Comparison of ENCODE assay signal across 13 cellular contexts in genomic region chr6:27281105-27281539, GRCh38. TPM values are rescaled to one million over a fixed set of nuclear protein-coding genes. Genes with fewer than 3 reads are reported as not detected.
DNase-seq lines count a peak whose midpoint lies in the region; ATAC-seq, FAIRE-seq and TF ChIP-seq lines count a peak whose summit lies in the region.
"Had no signal": no experiment of that assay in that cellular context is flagged by ENCODE, and none has a peak within 500 bp of the region (broad histone marks: within the 10 kb centered on the region; RNA-seq: fewer than 3 reads in every experiment).

No MANE protein-coding gene starts in this region.

- no TSS peak for BruUV-seq in HepG2 (replicated peaks; lab: Mats Ljungman, UMichigan)

- CTCF ChIA-PET in HepG2 (lab: Yijun Ruan, JAX; ENCODE audit: low intra/inter-chr PET ratio, low total read pairs) = no interaction called here

- DNase-seq in HepG2 (ENCODE audit: low spot score) = no peak
- no peak for DNase-seq in right lobe of liver
- peak; percentile 8 for DNase-seq in RCC 7860 (ENCODE audit: low spot score)
- no peak for DNase-seq in hepatocyte (ENCODE audit: low spot score)
- DNase-seq in colonic mucosa = no peak
- no peak for DNase-seq in hepatic stellate cell (ENCODE audit: low spot score)
- no peak for DNase-seq in KG1 (lab: John Stamatoyannopoulos, UW)
- DNase-seq: activated CD4-positive, alpha-beta T cell treated with anti-CD3 and anti-CD28 coated beads, Interleukin-2, amount 50 U/mL, for 1 hour; activated naive CD8-positive, alpha-beta T cell treated with anti-CD3 and anti-CD28 coated beads, Interleukin-2, amount 10 ng/mL, durations not matched to agents 7 days and 5 days; pancreas had no signal

- H3K27me3 ChIP-seq in HepG2 (ENCODE audit: control insufficient read depth in 1 of 2, insufficient read depth in 2 of 2, low read length in 2 of 2) = peaks cover 0 to 28% of the 10 kb centered on the region in 2 experiments; a peak in 2 of 5 replicates
- peaks cover 4 to 41% of the 10 kb centered on the region in 2 donors for H3K27me3 ChIP-seq in right lobe of liver
- H3K27me3 ChIP-seq in hepatocyte = peaks cover under 1% of the 10 kb centered on the region
- peaks cover 40% of the 10 kb centered on the region for H3K27me3 ChIP-seq in colonic mucosa

- in situ Hi-C loops in HepG2 (cut with HindIII; ENCODE audit: extremely low pct_ligation_motif_present, low pct_unique_long_range_greater_than_20kb) = no loop called here

- TF ChIP-seq POLR2A in HepG2 (IDR thresholded peaks at IDR 0.05; ENCODE audit: insufficient read depth in 1 of 2, low read depth in 2 of 2, low read length in 2 of 2) (no peak), right lobe of liver (IDR thresholded peaks at IDR 0.05) (no peak)

- H4K20me1 ChIP-seq in HepG2 (ENCODE audit: insufficient read depth, low read length) (no peaks in the 10 kb centered on the region), hepatocyte (ENCODE audit: insufficient read depth, poor library complexity, severe bottlenecking) (no peaks in the 10 kb centered on the region)

- ATAC-seq in HepG2 (no peak; the same call in 2 of the 3 replicates), right lobe of liver (no peak), GM21825 (IDR thresholded peaks at IDR 0.05; ENCODE audit: unreplicated experiment) (no peak)

- H3K9me2 ChIP-seq in hepatocyte (replicated peaks; ENCODE audit: insufficient read depth) = no peaks in the 10 kb centered on the region

- POLR2A ChIA-PET in HepG2 (lab: Yijun Ruan, JAX) = no interaction called here

- H2AFZ ChIP-seq in HepG2 (ENCODE audit: low read length) = no peak overlapping the region
- peak overlapping the region; percentile 64 for H2AFZ ChIP-seq in hepatocyte

- H3K4me1 ChIP-seq in HepG2 (ENCODE audit: insufficient read depth, low read length) = peaks cover 24% of the 10 kb centered on the region
- no peaks in the 10 kb centered on the region for H3K4me1 ChIP-seq in right lobe of liver
- H3K4me1 ChIP-seq in hepatocyte (ENCODE audit: insufficient read depth) = no peaks in the 10 kb centered on the region
- no peaks in the 10 kb centered on the region for H3K4me1 ChIP-seq in colonic mucosa
- H3K4me1 ChIP-seq: pancreas had no signal

- FAIRE-seq in HepG2 (lab: Jason Lieb, UNC) (peak; percentile 4), RCC 7860 (lab: Jason Lieb, UNC) (no peak)
- FAIRE-seq: islet of Langerhans had no signal

- intact Hi-C loops in HepG2 (cut with micrococcal nuclease; ENCODE audit: unreplicated experiment) (no loop called here), right lobe of liver (cut with DNase I) (no loop called here), colonic mucosa (cut with DNase I) (no loop called here)

- WGBS in HepG2 (ENCODE audit: low lambda C conversion rate) = 5% methylated on average over 13 of the region's 13 CpGs
- WGBS in right lobe of liver (ENCODE audit: insufficient coverage, low coverage, low lambda C conversion rate, missing lambda C conversion rate) = 4% methylated on average over 13 of the region's 13 CpGs
- 6% methylated on average over 10 of the region's 13 CpGs for WGBS in hepatocyte (ENCODE audit: low lambda C conversion rate, missing lambda C conversion rate)

- TF ChIP-seq EP300 in HepG2 (IDR thresholded peaks at IDR 0.05; ENCODE audit: low read depth in 2 of 2, low read length in 2 of 2) = no peak
- no peak for TF ChIP-seq EP300 in HepG2 (CRISPR knock-in tag; IDR thresholded peaks at IDR 0.05; ENCODE audit: borderline replicate concordance)

- H3K79me2 ChIP-seq in HepG2 (ENCODE audit: insufficient read depth, low read length) (no peaks in the 10 kb centered on the region), hepatocyte (no peaks in the 10 kb centered on the region)

- TF ChIP-seq CTCF in HepG2 (CRISPR knock-in tag; IDR thresholded peaks at IDR 0.05) (no peak), right lobe of liver (IDR thresholded peaks at IDR 0.05) (no peak), hepatocyte (IDR thresholded peaks at IDR 0.05; ENCODE audit: poor library complexity) (no peak), colonic mucosa (IDR thresholded peaks at IDR 0.05) (no peak)

- peak overlapping the region; percentile 53 to 80 (median 71) for H3K4me3 ChIP-seq in HepG2 (replicated peaks in 1 of 3; ENCODE audit: insufficient read depth in 1 of 3, low read depth in 2 of 3, low read length in 3 of 3)
- H3K4me3 ChIP-seq in right lobe of liver = no peak overlapping the region
- H3K4me3 ChIP-seq in hepatocyte = peak overlapping the region; percentile 37
- no peak overlapping the region for H3K4me3 ChIP-seq in colonic mucosa
- H3K4me3 ChIP-seq: pancreas had no signal

- H3K9ac ChIP-seq in HepG2 (ENCODE audit: insufficient read depth, low read depth, low read length) (no peak overlapping the region), colonic mucosa (ENCODE audit: low read depth in 2 of 2, low read length in 2 of 2) (no peak overlapping the region)

- no peaks in the 10 kb centered on the region for H3K9me3 ChIP-seq in HepG2 (ENCODE audit: low read length)
- no peaks in the 10 kb centered on the region for H3K9me3 ChIP-seq in right lobe of liver
- no peaks in the 10 kb centered on the region for H3K9me3 ChIP-seq in hepatocyte (ENCODE audit: low read depth)
- no peaks in the 10 kb centered on the region for H3K9me3 ChIP-seq in colonic mucosa
- H3K9me3 ChIP-seq: pancreas had no signal

- H3K36me3 ChIP-seq in HepG2 (replicated peaks in 1 of 2; ENCODE audit: control insufficient read depth in 1 of 2, insufficient read depth in 2 of 2, low read length in 2 of 2) (no peaks in the 10 kb centered on the region), right lobe of liver (no peaks in the 10 kb centered on the region), hepatocyte (replicated peaks; ENCODE audit: insufficient read depth, low read depth) (no peaks in the 10 kb centered on the region), colonic mucosa (no peaks in the 10 kb centered on the region)
- H3K36me3 ChIP-seq: pancreas had no signal

- no peak for TF ChIP-seq RAD21 in HepG2 (CRISPR knock-in tag; IDR thresholded peaks at IDR 0.05)

- H3K27ac ChIP-seq in HepG2 (ENCODE audit: extremely low read length, insufficient read depth, low read length) (no peak overlapping the region), right lobe of liver (no peak overlapping the region), hepatocyte (no peak overlapping the region), colonic mucosa (no peak overlapping the region)
- H3K27ac ChIP-seq: pancreas had no signal

- H3K4me2 ChIP-seq in HepG2 (ENCODE audit: low read depth, low read length) (peak overlapping the region; percentile 90), hepatocyte (peak overlapping the region; percentile 78)

RNA-seq across cellular contexts. Expression of gene POM121L2, which starts 31.0 kb away (rescaled TPM):
- total RNA-seq in HepG2 (2016; rRNA removed; fragmentation: Illumina TruSeq; extraction: Trizol) (not detected in 2 replicates), right lobe of liver (not detected), hepatocyte (0.04 TPM in 1 of 2 replicates, not detected in the other), colonic mucosa (under 1 TPM; 0.07 to 0.13 TPM)
- total RNA-seq in HepG2 (2016; cell fraction: cytosol; rRNA removed; fragmentation: Illumina TruSeq; extraction: Trizol; ENCODE audit: low read depth) = not detected in 2 replicates
- total RNA-seq in HepG2 (2016; cell fraction: insoluble cytoplasmic fraction; rRNA removed; fragmentation: Illumina TruSeq; extraction: Trizol) = not detected in 2 replicates
- not detected in 2 replicates for total RNA-seq in HepG2 (2016; cell fraction: membrane; rRNA removed; fragmentation: Illumina TruSeq; extraction: Trizol)
- total RNA-seq in HepG2 (2016; cell fraction: nucleus; rRNA removed; fragmentation: Illumina TruSeq; extraction: Trizol) = not detected in 2 replicates
- polyA plus RNA-seq in HepG2 (2011; rRNA removed) (0.01 TPM in 1 of 2 replicates, not detected in the other), hepatocyte (not detected in 2 replicates)
- polyA plus RNA-seq in HepG2 (2011; cell fraction: cytosol; rRNA removed) = not detected in 2 replicates
- not detected in 2 replicates for polyA plus RNA-seq in HepG2 (2011; cell fraction: nucleus; rRNA removed)
- polyA plus RNA-seq in HepG2 (2012) = not detected in 2 replicates
- polyA plus RNA-seq in HepG2 (2016; cell fraction: cytosol; fragmentation: Illumina TruSeq; extraction: Trizol; ENCODE audit: low read depth) = not detected in 2 replicates
- not detected in 2 replicates for polyA plus RNA-seq in HepG2 (2016; cell fraction: insoluble cytoplasmic fraction; fragmentation: Illumina TruSeq; extraction: Trizol; ENCODE audit: low read depth)
- polyA plus RNA-seq in HepG2 (2016; cell fraction: membrane; fragmentation: Illumina TruSeq; extraction: Trizol; ENCODE audit: low read depth) = not detected in 2 replicates
- not detected in 2 replicates for polyA plus RNA-seq in HepG2 (2016; cell fraction: nucleus; fragmentation: Illumina TruSeq; extraction: Trizol; ENCODE audit: insufficient read depth, low read depth)
- polyA minus RNA-seq in HepG2 (2011; rRNA and poly(A)+ RNA removed; ENCODE audit: low replicate concordance) = not detected in 2 replicates
- not detected in 2 replicates for polyA minus RNA-seq in HepG2 (2011; cell fraction: cytosol; rRNA and poly(A)+ RNA removed)
- not detected in 2 replicates for polyA minus RNA-seq in HepG2 (2011; cell fraction: nucleus; rRNA and poly(A)+ RNA removed)
- total RNA-seq: activated naive CD8-positive, alpha-beta T cell treated with anti-CD3 and anti-CD28 coated beads, Interleukin-2, amount 10 ng/mL, durations not matched to agents 7 days and 5 days; temporal lobe had no signal

RNA-seq across cellular contexts. Expression of gene PRSS16, which starts 33.6 kb away (rescaled TPM):
- not detected in 2 replicates for total RNA-seq in HepG2 (2016; rRNA removed; fragmentation: Illumina TruSeq; extraction: Trizol)
- not detected in 2 replicates for total RNA-seq in HepG2 (2016; cell fraction: cytosol; rRNA removed; fragmentation: Illumina TruSeq; extraction: Trizol; ENCODE audit: low read depth)
- not detected in 2 replicates for total RNA-seq in HepG2 (2016; cell fraction: insoluble cytoplasmic fraction; rRNA removed; fragmentation: Illumina TruSeq; extraction: Trizol)
- total RNA-seq in HepG2 (2016; cell fraction: membrane; rRNA removed; fragmentation: Illumina TruSeq; extraction: Trizol) = not detected in 2 replicates
- not detected in 2 replicates for total RNA-seq in HepG2 (2016; cell fraction: nucleus; rRNA removed; fragmentation: Illumina TruSeq; extraction: Trizol)
- polyA plus RNA-seq in HepG2 (2011; rRNA removed) = not detected in 2 replicates
- not detected in 2 replicates for polyA plus RNA-seq in HepG2 (2011; cell fraction: cytosol; rRNA removed)
- polyA plus RNA-seq in HepG2 (2011; cell fraction: nucleus; rRNA removed) = not detected in 2 replicates
- polyA plus RNA-seq in HepG2 (2012) = not detected in 2 replicates
- polyA plus RNA-seq in HepG2 (2016; cell fraction: cytosol; fragmentation: Illumina TruSeq; extraction: Trizol; ENCODE audit: low read depth) = not detected in 2 replicates
- polyA plus RNA-seq in HepG2 (2016; cell fraction: insoluble cytoplasmic fraction; fragmentation: Illumina TruSeq; extraction: Trizol; ENCODE audit: low read depth) = not detected in 2 replicates
- not detected in 2 replicates for polyA plus RNA-seq in HepG2 (2016; cell fraction: membrane; fragmentation: Illumina TruSeq; extraction: Trizol; ENCODE audit: low read depth)
- polyA plus RNA-seq in HepG2 (2016; cell fraction: nucleus; fragmentation: Illumina TruSeq; extraction: Trizol; ENCODE audit: insufficient read depth, low read depth) = not detected in 2 replicates
- polyA minus RNA-seq in HepG2 (2011; rRNA and poly(A)+ RNA removed; ENCODE audit: low replicate concordance) = 0.26 and 1.4 TPM in 2 replicates
- not detected in 2 replicates for polyA minus RNA-seq in HepG2 (2011; cell fraction: cytosol; rRNA and poly(A)+ RNA removed)
- polyA minus RNA-seq in HepG2 (2011; cell fraction: nucleus; rRNA and poly(A)+ RNA removed) = not detected in 2 replicates
- total RNA-seq in right lobe of liver = under 1 TPM in 2 of 6 experiments, not detected in 4; 0.29 to 0.37 TPM
- total RNA-seq in hepatocyte = 9.9 and 11.2 TPM in 2 replicates
- polyA plus RNA-seq in hepatocyte = 11.7 and 19.4 TPM in 2 replicates
- total RNA-seq in colonic mucosa = 10 to 100 TPM; 21.8 to 29.8 TPM
- total RNA-seq: temporal lobe had no signal

Comparison
In these comparisons a context has a peak if more than half of its experiments do, and no peak if none do; other contexts are left out.
1. H3K4me3 ChIP-seq: peak in HepG2 (3 of 3) and hepatocyte (single experiment); none in right lobe of liver (0 of 3) and colonic mucosa (single experiment).